27 cellular contexts compared by ENCODE assay signal in genomic region chr12:118282767-118283166, GRCh38.
"Had no signal": no experiment of that assay in that cellular context is flagged by ENCODE, and none has a peak within 500 bp of the region (broad histone marks: within the 10 kb centered on the region; RNA-seq: fewer than 3 reads in every experiment).

No MANE protein-coding gene starts in this region.

- H3K4me1 Mint-ChIP-seq: nephron progenitor cell, neural crest cell had no signal

- H3K27ac ChIP-seq: neutrophil, pancreas, prostate gland, right lobe of liver, sigmoid colon, stomach, thoracic aorta, thyroid gland, tibial nerve, upper lobe of left lung, uterus had no signal

- H3K27ac Mint-ChIP-seq: naive thymus-derived CD8-positive, alpha-beta T cell; nephron progenitor cell; stimulated activated effector memory CD8-positive, alpha-beta T cell treated with anti-CD3 and anti-CD28 coated beads, Interleukin-12 subunit alpha, Interleukin-12 subunit beta, amount 100 ng/mL, for 72 hours; stimulated activated naive CD8-positive, alpha-beta T cell treated with anti-CD3 and anti-CD28 coated beads, Interleukin-15, Interleukin-2, amounts not matched to agents 100 ng/mL and 50 ng/mL, for 24 hours had no signal

- H3K36me3 ChIP-seq: pancreas, prostate gland, right lobe of liver, sigmoid colon, thoracic aorta, thyroid gland, tibial nerve, upper lobe of left lung, uterus had no signal

- DNase-seq: naive B cell; naive thymus-derived CD8-positive, alpha-beta T cell; nephron progenitor cell; nucleus accumbens; pancreas; right cardiac atrium; right lobe of liver; sigmoid colon; small intestine; stimulated activated CD4-positive, alpha-beta T cell treated with anti-CD3 and anti-CD28 coated beads, Interleukin-15, amount 100 ng/mL, for 24 hours; stimulated activated CD4-positive, alpha-beta T cell treated with anti-CD3 and anti-CD28 coated beads, Interleukin-2, amount 100 ng/mL, for 24 hours; stimulated activated CD4-positive, alpha-beta T cell treated with anti-CD3 and anti-CD28 coated beads, Interleukin-2, amount 100 ng/mL, for 48 hours; stimulated activated CD4-positive, alpha-beta T cell treated with anti-CD3 and anti-CD28 coated beads, Interleukin-4, amount 100 ng/mL, for 24 hours; stimulated activated naive B cell treated with anti-CD40 and anti-IgM and Interleukin-4, amounts not matched to agents 10 μg/mL and 1 μg/mL and 100 μg/mL, for 72 hours; stimulated activated naive CD4-positive, alpha-beta T cell treated with Interleukin-2 at 50 U/mL for 16 hours; stomach; thyroid gland; trophoblast cell; upper lobe of left lung; uterus had no signal

- H3K27me3 ChIP-seq: neutrophil, pancreas, right lobe of liver, sigmoid colon, stomach, thyroid gland, tibial nerve, upper lobe of left lung, uterus had no signal

- H3K4me3 Mint-ChIP-seq: naive B cell; naive thymus-derived CD8-positive, alpha-beta T cell; nephron progenitor cell; neural crest cell; stimulated activated effector memory CD8-positive, alpha-beta T cell treated with anti-CD3 and anti-CD28 coated beads, Interleukin-12 subunit alpha, Interleukin-12 subunit beta, amount 100 ng/mL, for 72 hours; stimulated activated naive B cell treated with anti-CD40 and anti-IgM and Interleukin-4, amounts not matched to agents 10 μg/mL and 1 μg/mL and 100 μg/mL, for 72 hours; stimulated activated naive CD8-positive, alpha-beta T cell treated with anti-CD3 and anti-CD28 coated beads, Interleukin-15, Interleukin-2, amounts not matched to agents 100 ng/mL and 50 ng/mL, for 24 hours had no signal

- H3K4me1 ChIP-seq: prostate gland, right lobe of liver, sigmoid colon, stomach, thyroid gland, tibial nerve, upper lobe of left lung, uterus had no signal

- ATAC-seq: naive thymus-derived CD8-positive, alpha-beta T cell; pancreas; right cardiac atrium; right lobe of liver; stimulated activated effector memory CD8-positive, alpha-beta T cell treated with anti-CD3 and anti-CD28 coated beads, Interleukin-12 subunit alpha, Interleukin-12 subunit beta, amount 100 ng/mL, for 72 hours; stimulated activated naive B cell treated with anti-CD40 and anti-IgM and Interleukin-4, amounts not matched to agents 10 μg/mL and 1 μg/mL and 100 μg/mL, for 72 hours had no signal

- H3K9me3 ChIP-seq: neutrophil, pancreas, prostate gland, right lobe of liver, sigmoid colon, stomach, thoracic aorta, thyroid gland, tibial nerve, upper lobe of left lung, uterus had no signal

- H3K27me3 Mint-ChIP-seq: naive B cell; naive thymus-derived CD8-positive, alpha-beta T cell; stimulated activated naive B cell treated with anti-CD40 and anti-IgM and Interleukin-4, amounts not matched to agents 10 μg/mL and 1 μg/mL and 100 μg/mL, for 72 hours; stimulated activated naive CD8-positive, alpha-beta T cell treated with anti-CD3 and anti-CD28 coated beads, Interleukin-15, Interleukin-2, amounts not matched to agents 100 ng/mL and 50 ng/mL, for 24 hours had no signal

- H3K4me3 ChIP-seq: pancreas, prostate gland, right lobe of liver, sigmoid colon, stomach, thoracic aorta, thyroid gland, tibial nerve, upper lobe of left lung, uterus had no signal

- H3K9me3 Mint-ChIP-seq: neural crest cell had no signal
